In the genomic region with DNA sequence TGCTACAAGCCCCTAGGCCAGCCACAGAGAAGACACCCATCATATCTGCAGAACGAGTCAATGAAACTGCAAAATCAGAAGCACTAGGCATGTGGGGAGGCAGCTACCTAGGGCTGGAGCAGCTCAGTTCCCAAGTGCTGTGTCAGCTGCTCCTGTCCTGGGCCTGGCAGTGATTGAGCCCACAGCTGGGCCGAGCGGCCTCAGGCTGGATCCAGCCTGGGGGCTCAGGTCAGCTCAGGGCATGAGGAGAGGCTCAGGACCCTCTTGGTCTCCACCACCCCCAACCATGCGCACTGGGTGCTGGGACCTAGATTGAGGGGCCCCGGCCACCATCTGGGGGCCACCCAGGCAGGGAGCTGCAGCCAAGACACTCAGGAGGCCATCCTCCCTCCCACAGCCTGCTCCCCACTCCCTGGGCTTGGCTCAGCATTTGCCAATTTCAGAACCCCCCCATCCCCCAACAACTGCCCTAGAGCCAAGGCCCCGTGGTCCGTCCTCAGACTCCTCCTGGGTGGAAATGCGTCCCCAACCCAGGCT, we compare ENCODE assay signal across 17 cellular contexts. TPM values are rescaled to one million over a fixed set of nuclear protein-coding genes. Genes with fewer than 3 reads are reported as not detected.
A peak's percentile ranks its signal among the peaks of the same experiment; 100 is the strongest.
DNase-seq lines count a peak whose midpoint lies in the region; ATAC-seq and TF ChIP-seq lines count a peak whose summit lies in the region.
"Had no signal": no experiment of that assay in that cellular context is flagged by ENCODE, and none has a peak within 500 bp of the region (broad histone marks: within the 10 kb centered on the region; RNA-seq: fewer than 3 reads in every experiment).

No MANE protein-coding gene starts in this region.

- peaks cover 7% of the 10 kb centered on the region for H3K4me1 Mint-ChIP-seq in activated CD4-positive, alpha-beta T cell treated with anti-CD3 and anti-CD28 coated beads for 36 hours
- H3K4me1 Mint-ChIP-seq in stimulated activated naive B cell treated with anti-CD40 and anti-IgM and Interleukin-4, amounts not matched to agents 10 μg/mL and 1 μg/mL and 100 μg/mL, for 72 hours, result peaks cover 17 to 21% of the 10 kb centered on the region in 2 donors

- H3K4me2 ChIP-seq in PC-9, result no peak overlapping the region
- H3K4me2 ChIP-seq: KMS-11 had no signal

- H4K20me1 ChIP-seq in PC-9 (ENCODE audit: insufficient read depth), result no peaks in the 10 kb centered on the region

- H3K27me3 ChIP-seq in PC-9 (ENCODE audit: insufficient read depth, low read depth), result peaks cover 19% of the 10 kb centered on the region; the same call in 1 of the 2 replicates
- H3K27me3 ChIP-seq: transverse colon had no signal

- CTCF ChIA-PET in activated CD4-positive, alpha-beta T cell treated with anti-CD3 and anti-CD28 coated beads for 36 hours (lab: Charles Lee), result interaction anchor here (0.6 to 1.6 kb wide), 4 partner anchors 26 to 84 kb away, joined by 3 to 11 read pairs (median 4); a partner anchor contains a TSS
- CTCF ChIA-PET in PC-9 (lab: Charles Lee), result interaction anchor here (0.6 kb wide), 1 partner anchor 57 kb away, joined by 3 read pairs; no protein-coding TSS in a partner anchor

- intact Hi-C loops in activated CD4-positive, alpha-beta T cell treated with anti-CD3 and anti-CD28 coated beads for 36 hours (cut with DNase I, micrococcal nuclease), result loop anchor here (5.0 kb wide), 3 partner anchors 35 to 235 kb away; no protein-coding TSS in a partner anchor
- intact Hi-C loops in PC-9 (cut with micrococcal nuclease; ENCODE audit: unreplicated experiment), result no loop called here

- H3K36me3 Mint-ChIP-seq in activated CD4-positive, alpha-beta T cell treated with anti-CD3 and anti-CD28 coated beads for 36 hours (ENCODE audit: low read depth), result no peaks in the 10 kb centered on the region
- H3K36me3 Mint-ChIP-seq in stimulated activated naive B cell treated with anti-CD40 and anti-IgM and Interleukin-4, amounts not matched to agents 10 μg/mL and 1 μg/mL and 100 μg/mL, for 72 hours, result peaks cover 0 to 4% of the 10 kb centered on the region in 2 donors
- H3K36me3 Mint-ChIP-seq: naive B cell had no signal

- peak; percentile 33 for ATAC-seq in activated CD4-positive, alpha-beta T cell treated with anti-CD3 and anti-CD28 coated beads for 36 hours
- ATAC-seq in stimulated activated naive B cell treated with anti-CD40 and anti-IgM and Interleukin-4, amounts not matched to agents 10 μg/mL and 1 μg/mL and 100 μg/mL, for 72 hours (replicated peaks), result peak; percentile 20 to 22
- no peak for ATAC-seq in HG03175 (IDR thresholded peaks at IDR 0.05; ENCODE audit: unreplicated experiment)

- DNase-seq in activated CD4-positive, alpha-beta T cell treated with anti-CD3 and anti-CD28 coated beads for 36 hours, result no peak
- no peak for DNase-seq in activated CD4-positive, alpha-beta T cell treated with anti-CD3 and anti-CD28 coated beads for 4 hours
- DNase-seq in RPMI8226 (peak; percentile 65), iPS-NIHi7 (ENCODE audit: extremely low spot score) (peak; percentile 10), PC-9 (no peak), NCI-H1417 treated with DMSO at 0.1 percent for 48 hours (lab: John Stamatoyannopoulos, UW) (no peak)
- DNase-seq in stimulated activated naive B cell treated with anti-CD40 and anti-IgM and Interleukin-4, amounts not matched to agents 10 μg/mL and 1 μg/mL and 100 μg/mL, for 72 hours, result no peak
- DNase-seq: erythroblast; naive B cell; NCI-H187; NCI-H526 treated with DMSO at 0.1 percent for 48 hours; stimulated activated CD8-positive, alpha-beta memory T cell treated with anti-CD3 and anti-CD28 coated beads, Interleukin-4, amount 100 ng/mL, for 48 hours; transverse colon had no signal

- no peak overlapping the region for H3K27ac ChIP-seq in PC-9
- H3K27ac ChIP-seq: HL-60, KMS-11, transverse colon had no signal

- no peaks in the 10 kb centered on the region for H3K9me2 ChIP-seq in PC-9 (ENCODE audit: insufficient read depth)

- no TSS peak for BruUV-seq in PC-9 (replicated peaks; lab: Mats Ljungman, UMichigan)

- no peaks in the 10 kb centered on the region for H3K9me3 Mint-ChIP-seq in activated CD4-positive, alpha-beta T cell treated with anti-CD3 and anti-CD28 coated beads for 36 hours (ENCODE audit: low read depth)
- H3K9me3 Mint-ChIP-seq in stimulated activated naive B cell treated with anti-CD40 and anti-IgM and Interleukin-4, amounts not matched to agents 10 μg/mL and 1 μg/mL and 100 μg/mL, for 72 hours, result no peaks in the 10 kb centered on the region
- H3K9me3 Mint-ChIP-seq: naive B cell had no signal

- no peaks in the 10 kb centered on the region for H3K79me2 ChIP-seq in PC-9 (ENCODE audit: low read depth)

- TF ChIP-seq CTCF in PC-9 (conservative IDR thresholded peaks at IDR 0.05), result no peak

- peaks cover 12% of the 10 kb centered on the region for H3K27me3 Mint-ChIP-seq in activated CD4-positive, alpha-beta T cell treated with anti-CD3 and anti-CD28 coated beads for 36 hours
- peaks cover 15 to 31% of the 10 kb centered on the region in 2 donors for H3K27me3 Mint-ChIP-seq in stimulated activated naive B cell treated with anti-CD40 and anti-IgM and Interleukin-4, amounts not matched to agents 10 μg/mL and 1 μg/mL and 100 μg/mL, for 72 hours

- H3F3A ChIP-seq in PC-9 (ENCODE audit: insufficient read depth, low read depth), result no peaks in the 10 kb centered on the region

- no peak overlapping the region for H3K4me3 ChIP-seq in PC-9
- H3K4me3 ChIP-seq: coronary artery, transverse colon had no signal

- no peaks in the 10 kb centered on the region for H3K36me3 ChIP-seq in PC-9 (ENCODE audit: low read depth)
- H3K36me3 ChIP-seq: transverse colon had no signal

- no peaks in the 10 kb centered on the region for H3K4me1 ChIP-seq in PC-9 (replicated peaks; ENCODE audit: insufficient read depth)
- H3K4me1 ChIP-seq: transverse colon had no signal

- no peak overlapping the region for H3K27ac Mint-ChIP-seq in activated CD4-positive, alpha-beta T cell treated with anti-CD3 and anti-CD28 coated beads for 36 hours
- H3K27ac Mint-ChIP-seq in stimulated activated naive B cell treated with anti-CD40 and anti-IgM and Interleukin-4, amounts not matched to agents 10 μg/mL and 1 μg/mL and 100 μg/mL, for 72 hours, result no peak overlapping the region

- no peaks in the 10 kb centered on the region for H3K9me3 ChIP-seq in PC-9 (ENCODE audit: insufficient read depth, low read depth)
- H3K9me3 ChIP-seq: transverse colon had no signal

- no peak overlapping the region for H3K4me3 Mint-ChIP-seq in activated CD4-positive, alpha-beta T cell treated with anti-CD3 and anti-CD28 coated beads for 36 hours
- no peak overlapping the region for H3K4me3 Mint-ChIP-seq in stimulated activated naive B cell treated with anti-CD40 and anti-IgM and Interleukin-4, amounts not matched to agents 10 μg/mL and 1 μg/mL and 100 μg/mL, for 72 hours

- H2AFZ ChIP-seq in PC-9, result no peak overlapping the region

- POLR2A ChIA-PET in activated CD4-positive, alpha-beta T cell treated with anti-CD3 and anti-CD28 coated beads for 36 hours (lab: Charles Lee), result interaction anchor here (0.6 kb wide), 1 partner anchor 171 kb away, joined by 3 read pairs; no protein-coding TSS in a partner anchor
- POLR2A ChIA-PET in PC-9 (lab: Charles Lee; ENCODE audit: unreplicated experiment), result no interaction called here

RNA-seq across cellular contexts. Expression of a gene that starts 2.4 kb away (rescaled TPM):
- total RNA-seq in activated CD4-positive, alpha-beta T cell treated with anti-CD3 and anti-CD28 coated beads for 36 hours, result 1 to 10 TPM; 2.1 TPM
- 0.60 TPM in 1 of 2 replicates, not detected in the other for total RNA-seq in PC-9 (2021)

RNA-seq across cellular contexts. Expression of a gene that starts 25.4 kb away (rescaled TPM):
- total RNA-seq in activated CD4-positive, alpha-beta T cell treated with anti-CD3 and anti-CD28 coated beads for 36 hours, result under 1 TPM; 0.07 to 0.09 TPM
- total RNA-seq in PC-9 (2021), result not detected in 2 replicates
- total RNA-seq: transverse colon had no signal

RNA-seq across cellular contexts. Expression of a gene that starts 30.1 kb away (rescaled TPM):
- total RNA-seq in activated CD4-positive, alpha-beta T cell treated with anti-CD3 and anti-CD28 coated beads for 36 hours, result 100 to 1,000 TPM; 106 to 137 TPM
- total RNA-seq in PC-9 (2021), result 66.4 and 76.3 TPM in 2 replicates

Comparison
In these comparisons a context has a peak if more than half of its experiments do, and no peak if none do; other contexts are left out.
1. DNase-seq: peak in RPMI8226 (single experiment) and iPS-NIHi7 (single experiment); none in activated CD4-positive, alpha-beta T cell treated with anti-CD3 and anti-CD28 coated beads for 36 hours (single experiment), activated CD4-positive, alpha-beta T cell treated with anti-CD3 and anti-CD28 coated beads for 4 hours (0 of 2), stimulated activated naive B cell treated with anti-CD40 and anti-IgM and Interleukin-4, amounts not matched to agents 10 μg/mL and 1 μg/mL and 100 μg/mL, for 72 hours (single experiment), PC-9 (0 of 2) and NCI-H1417 treated with DMSO at 0.1 percent for 48 hours (single experiment).